Comparison of ENCODE assay signal across 9 cellular contexts in the genomic region with DNA sequence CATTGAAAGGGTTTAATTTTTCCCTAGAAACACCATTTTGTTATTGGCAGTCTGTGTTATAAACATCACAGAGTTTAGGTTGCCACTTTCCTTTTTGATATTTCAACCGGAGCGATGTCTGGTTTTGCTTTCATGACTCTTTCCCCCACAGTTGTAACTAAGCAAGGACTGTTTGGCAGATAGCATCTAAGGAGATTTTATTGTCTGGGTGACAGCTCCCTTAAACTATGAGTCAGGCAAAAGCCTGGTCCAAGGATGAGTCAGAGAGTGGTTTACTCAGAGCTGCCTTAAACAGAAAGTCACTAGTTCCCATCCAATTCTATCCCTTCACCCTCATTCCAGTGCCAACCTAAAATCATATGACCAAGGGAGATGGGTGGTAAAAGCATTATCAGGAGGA.
A peak's percentile ranks its signal among the peaks of the same experiment; 100 is the strongest.
DNase-seq lines count a peak whose midpoint lies in the region; ATAC-seq and TF ChIP-seq lines count a peak whose summit lies in the region.
"Had no signal": no experiment of that assay in that cellular context is flagged by ENCODE, and none has a peak within 500 bp of the region (broad histone marks: within the 10 kb centered on the region; RNA-seq: fewer than 3 reads in every experiment).

No MANE protein-coding gene starts in this region.

- H3K36me3 Mint-ChIP-seq in activated T-cell treated with anti-CD3 and anti-CD28 coated beads, Interleukin-2, amount 50 U/mL, for 4 hours (ENCODE audit: insufficient read depth), result no peaks in the 10 kb centered on the region
- H3K36me3 Mint-ChIP-seq: naive B cell had no signal

- H3K4me3 Mint-ChIP-seq in activated T-cell treated with anti-CD3 and anti-CD28 coated beads, Interleukin-2, amount 50 U/mL, for 4 hours, result no peak overlapping the region
- H3K4me3 Mint-ChIP-seq: naive B cell had no signal

- no peak for TF ChIP-seq EP300 in ovary (IDR thresholded peaks at IDR 0.05)

- H3K4me3 ChIP-seq in cardiac fibroblast (replicated peaks in 1 of 2; ENCODE audit: low read depth in 2 of 2, low read length in 2 of 2), result no peak overlapping the region
- no peak overlapping the region for H3K4me3 ChIP-seq in prostate gland
- no peak overlapping the region for H3K4me3 ChIP-seq in ovary

- no peaks in the 10 kb centered on the region for H3K4me1 Mint-ChIP-seq in activated T-cell treated with anti-CD3 and anti-CD28 coated beads, Interleukin-2, amount 50 U/mL, for 4 hours (ENCODE audit: low read depth)
- H3K4me1 Mint-ChIP-seq: naive B cell had no signal

- no peaks in the 10 kb centered on the region for H3K36me3 ChIP-seq in prostate gland
- H3K36me3 ChIP-seq in ovary, result no peaks in the 10 kb centered on the region

- no peak for DNase-seq in activated T-cell treated with anti-CD3 and anti-CD28 coated beads, Interleukin-2, amount 50 U/mL, for 4 hours
- DNase-seq in activated T-cell treated with anti-CD3 and anti-CD28 coated beads, Interleukin-2, amount 50 U/mL, for 48 hours, result no peak
- peak; percentile 96 for DNase-seq in HT1080 (ENCODE audit: low read depth)
- peak; percentile 77 to 91 for DNase-seq in cardiac fibroblast (ENCODE audit: low read depth in 2 of 2)
- peak; percentile 10 for DNase-seq in prostate gland (ENCODE audit: low spot score)
- no peak for DNase-seq in ovary
- DNase-seq in activated CD8-positive, alpha-beta memory T cell treated with anti-CD3 and anti-CD28 coated beads, Interleukin-2, amount 50 U/mL, for 4 hours, result no peak
- DNase-seq: naive B cell had no signal

- 8% methylated on average over 2 of the region's 2 CpGs for WGBS in prostate gland
- 13 to 19% (median 16%) methylated on average over 2 of the region's 2 CpGs for WGBS in ovary, 3 donors

- no peaks in the 10 kb centered on the region for H3K27me3 Mint-ChIP-seq in activated T-cell treated with anti-CD3 and anti-CD28 coated beads, Interleukin-2, amount 50 U/mL, for 4 hours (ENCODE audit: low read depth)
- H3K27me3 Mint-ChIP-seq: naive B cell had no signal

- no peaks in the 10 kb centered on the region for H3K4me1 ChIP-seq in prostate gland (replicated peaks)
- no peaks in the 10 kb centered on the region for H3K4me1 ChIP-seq in ovary (ENCODE audit: insufficient read depth)

- TF ChIP-seq CTCF in cardiac fibroblast (IDR thresholded peaks at IDR 0.05; ENCODE audit: low read depth, low read length), result no peak
- TF ChIP-seq CTCF in prostate gland (IDR thresholded peaks at IDR 0.05), result no peak
- no peak for TF ChIP-seq CTCF in ovary (IDR thresholded peaks at IDR 0.05)

- H3K9me3 ChIP-seq in prostate gland, result no peaks in the 10 kb centered on the region
- no peaks in the 10 kb centered on the region for H3K9me3 ChIP-seq in ovary

- intact Hi-C loops in prostate gland (cut with DNase I) (no loop called here), ovary (cut with DNase I) (no loop called here)

- no peak overlapping the region for H3K27ac ChIP-seq in prostate gland
- no peak overlapping the region for H3K27ac ChIP-seq in ovary

- no peak for TF ChIP-seq POLR2A in prostate gland (IDR thresholded peaks at IDR 0.05)
- TF ChIP-seq POLR2A in ovary (IDR thresholded peaks at IDR 0.05), result no peak

- H3K27me3 ChIP-seq in prostate gland (replicated peaks; ENCODE audit: insufficient read depth) (no peaks in the 10 kb centered on the region), ovary (no peaks in the 10 kb centered on the region)

- peak; percentile 56 to 74 for ATAC-seq in activated T-cell treated with anti-CD3 and anti-CD28 coated beads, Interleukin-2, amount 50 U/mL, for 4 hours
- no peak for ATAC-seq in HG03439 (IDR thresholded peaks at IDR 0.05; ENCODE audit: unreplicated experiment)

- no peaks in the 10 kb centered on the region for H3K9me3 Mint-ChIP-seq in activated T-cell treated with anti-CD3 and anti-CD28 coated beads, Interleukin-2, amount 50 U/mL, for 4 hours
- H3K9me3 Mint-ChIP-seq: naive B cell had no signal

Comparison
In these comparisons a context has a peak if more than half of its experiments do, and no peak if none do; other contexts are left out.
1. DNase-seq: peak in HT1080 (single experiment), cardiac fibroblast (2 of 2) and prostate gland (single experiment); none in activated T-cell treated with anti-CD3 and anti-CD28 coated beads, Interleukin-2, amount 50 U/mL, for 4 hours (single experiment), activated T-cell treated with anti-CD3 and anti-CD28 coated beads, Interleukin-2, amount 50 U/mL, for 48 hours (0 of 2), ovary (0 of 5) and activated CD8-positive, alpha-beta memory T cell treated with anti-CD3 and anti-CD28 coated beads, Interleukin-2, amount 50 U/mL, for 4 hours (single experiment).